Comparison of ENCODE assay signal across 1 cellular context in genomic region chr16:69520413-69520799, GRCh38.
TF ChIP-seq lines count a peak whose summit lies in the region.

No MANE protein-coding gene starts in this region.

TF ChIP-seq in A549, 52 proteins besides CTCF, POLR2A, EP300 and RAD21 (continued from another document):
- no peak for TF ChIP-seq HMGXB4 (CRISPR knock-in tag; IDR thresholded peaks at IDR 0.05; ENCODE audit: borderline replicate concordance)
- TF ChIP-seq NPAS2 (CRISPR knock-in tag; IDR thresholded peaks at IDR 0.05; ENCODE audit: borderline replicate concordance): no peak
- no peak for TF ChIP-seq FOXS1 (CRISPR knock-in tag; IDR thresholded peaks at IDR 0.05)
TF ChIP-seq in A549: peak in this region for 0.
